13 cellular contexts compared by ENCODE assay signal in the genomic region with DNA sequence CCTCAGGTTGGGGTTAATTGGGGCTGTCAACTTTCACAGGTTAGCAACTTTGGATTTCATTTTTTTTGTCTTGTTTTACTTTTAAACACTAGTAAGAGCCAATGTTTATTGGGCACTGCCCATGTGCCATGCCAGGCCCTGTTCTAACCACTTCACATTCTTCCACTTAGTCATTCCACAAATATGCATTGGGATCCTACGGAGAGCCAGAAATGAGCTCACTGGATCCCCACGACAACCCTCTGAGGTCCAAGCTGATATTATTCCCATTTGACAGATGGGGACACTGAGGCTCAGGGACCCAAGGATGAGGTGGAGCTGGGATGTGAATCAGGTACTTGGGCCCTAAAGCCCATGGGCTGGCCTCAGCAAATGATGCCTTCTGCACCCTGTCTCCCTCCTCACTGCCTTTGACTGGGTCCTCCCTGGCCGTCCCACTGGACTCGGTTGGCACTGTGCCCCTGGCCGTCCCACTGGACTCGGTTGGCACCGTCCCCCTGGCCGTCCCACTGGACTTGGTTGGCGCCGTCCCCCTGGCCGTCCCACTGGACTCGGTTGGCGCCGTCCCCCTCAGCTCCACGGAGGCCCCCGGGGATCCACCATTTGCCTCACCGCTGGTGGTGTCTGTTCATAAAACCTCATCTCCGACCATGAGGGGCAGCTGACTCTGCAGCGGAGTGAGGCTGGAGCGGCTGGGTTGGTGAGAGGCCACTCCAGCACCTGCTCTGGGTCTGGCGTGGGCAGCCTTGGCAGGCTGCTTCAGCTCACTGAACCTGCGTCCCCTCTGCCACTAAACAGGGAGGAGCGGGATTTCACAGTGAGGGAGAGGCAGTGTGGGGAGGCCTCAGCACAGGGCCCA. TPM values are rescaled to one million over a fixed set of nuclear protein-coding genes. Genes with fewer than 3 reads are reported as not detected.
DNase-seq lines count a peak whose midpoint lies in the region; ATAC-seq and TF ChIP-seq lines count a peak whose summit lies in the region.
"Had no signal": no experiment of that assay in that cellular context is flagged by ENCODE, and none has a peak within 500 bp of the region (broad histone marks: within the 10 kb centered on the region; RNA-seq: fewer than 3 reads in every experiment).

No MANE protein-coding gene starts in this region.

- ATAC-seq in GM19452 (IDR thresholded peaks at IDR 0.05; ENCODE audit: unreplicated experiment) (no peak), GM21515 (IDR thresholded peaks at IDR 0.05; ENCODE audit: unreplicated experiment) (no peak)
- ATAC-seq: activated T-cell treated with anti-CD3 and anti-CD28 coated beads, Interleukin-2, amount 50 U/mL, for 4 hours had no signal

- H3K27ac ChIP-seq in rectal smooth muscle tissue (ENCODE audit: low read depth, low read length), result peak overlapping the region; percentile 40
- H3K27ac ChIP-seq in colonic mucosa, result no peak overlapping the region
- H3K27ac ChIP-seq: neural progenitor cell had no signal

- TF ChIP-seq CTCF in epithelial cell of proximal tubule (conservative IDR thresholded peaks at IDR 0.05; ENCODE audit: low read depth, low read length) (no peak), colonic mucosa (IDR thresholded peaks at IDR 0.05) (no peak)

- H3K4me3 ChIP-seq in epithelial cell of proximal tubule (ENCODE audit: low read depth, low read length) (no peak overlapping the region), rectal smooth muscle tissue (ENCODE audit: low read length) (no peak overlapping the region), colonic mucosa (no peak overlapping the region)
- H3K4me3 ChIP-seq: neural progenitor cell had no signal

- H3K9ac ChIP-seq in rectal smooth muscle tissue (ENCODE audit: low read length) (no peak overlapping the region), colonic mucosa (ENCODE audit: low read depth in 2 of 2, low read length in 2 of 2) (no peak overlapping the region)
- H3K9ac ChIP-seq: neural progenitor cell had no signal

- no peaks in the 10 kb centered on the region for H3K9me3 ChIP-seq in colonic mucosa

- DNase-seq in EH (ENCODE audit: low read depth), result peak; percentile 83
- peak; percentile 93 for DNase-seq in RPMI7951 (ENCODE audit: low read depth)
- DNase-seq in epithelial cell of proximal tubule (ENCODE audit: low read depth), result peak; percentile 79
- DNase-seq in pons (ENCODE audit: low spot score), result no peak
- DNase-seq in colonic mucosa, result no peak
- DNase-seq: activated T-cell treated with anti-CD3 and anti-CD28 coated beads, Interleukin-2, amount 50 U/mL, for 4 hours; MV-4-11; NCI-H69; stimulated activated CD4-positive, alpha-beta T cell treated with anti-CD3 and anti-CD28 coated beads, Interleukin-4, amount 100 ng/mL, for 24 hours had no signal

- no peaks in the 10 kb centered on the region for H3K27me3 ChIP-seq in rectal smooth muscle tissue (ENCODE audit: control insufficient read depth, insufficient read depth, low read length)
- no peaks in the 10 kb centered on the region for H3K27me3 ChIP-seq in colonic mucosa

- intact Hi-C loops in colonic mucosa (cut with DNase I), result no loop called here

- H3K36me3 ChIP-seq in rectal smooth muscle tissue (ENCODE audit: control insufficient read depth, insufficient read depth, low read length) (no peaks in the 10 kb centered on the region), colonic mucosa (no peaks in the 10 kb centered on the region)
- H3K36me3 ChIP-seq: neural progenitor cell had no signal

- H3K4me1 ChIP-seq in rectal smooth muscle tissue (ENCODE audit: control insufficient read depth, insufficient read depth, low read length) (peaks cover 12% of the 10 kb centered on the region), colonic mucosa (peaks cover 8% of the 10 kb centered on the region)

RNA-seq across cellular contexts. Expression of gene PMEPA1, which starts 4.8 kb away (rescaled TPM):
- total RNA-seq in RPMI7951 (2014; rRNA removed; shearing (Covaris generic)), result 27.3 and 28.8 TPM in 2 replicates
- 59.4 and 62.5 TPM in 2 replicates for total RNA-seq in epithelial cell of proximal tubule
- 10 to 100 TPM; 13.0 to 26.1 TPM for total RNA-seq in colonic mucosa

Comparison
In these comparisons a context has a peak if more than half of its experiments do, and no peak if none do; other contexts are left out.
1. DNase-seq: peak in EH (single experiment), RPMI7951 (single experiment) and epithelial cell of proximal tubule (single experiment); none in pons (single experiment) and colonic mucosa (single experiment).